In the genomic region with DNA sequence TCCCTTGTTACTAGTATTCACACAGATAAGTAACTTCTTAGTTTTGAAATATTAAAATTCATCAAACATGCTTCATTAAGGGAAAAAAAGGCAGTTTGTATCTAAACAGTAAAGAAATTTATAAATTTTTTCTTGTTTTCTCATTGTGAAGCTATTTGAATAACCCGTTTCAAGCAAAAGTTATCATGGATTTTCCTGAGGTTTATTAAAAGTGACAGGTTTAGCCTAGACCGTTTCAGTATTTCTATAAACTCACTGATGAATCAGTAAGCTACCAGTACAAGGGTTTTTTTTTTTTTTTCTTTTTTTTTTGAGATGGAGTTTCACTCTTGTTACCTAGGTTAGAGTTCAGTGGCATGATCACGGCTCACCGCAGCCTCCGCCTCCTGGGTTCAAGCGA, we compare ENCODE assay signal across 25 cellular contexts.
"Had no signal": no experiment of that assay in that cellular context is flagged by ENCODE, and none has a peak within 500 bp of the region (broad histone marks: within the 10 kb centered on the region; RNA-seq: fewer than 3 reads in every experiment).

No MANE protein-coding gene starts in this region.

- H3K36me3 Mint-ChIP-seq: naive thymus-derived CD4-positive, alpha-beta T cell had no signal

- ATAC-seq: gastroesophageal sphincter; heart right ventricle; left cardiac atrium; left lung; naive thymus-derived CD4-positive, alpha-beta T cell; sciatic nerve; stimulated activated effector memory CD8-positive, alpha-beta T cell treated with anti-CD3 and anti-CD28 coated beads, Interleukin-12 subunit alpha, Interleukin-12 subunit beta, amount 100 ng/mL, for 72 hours; upper lobe of right lung had no signal

- H3K4me3 ChIP-seq: coronary artery, gastroesophageal sphincter, heart right ventricle, left lung, neural progenitor cell, prostate gland, right atrium auricular region, stomach, tibial nerve, upper lobe of right lung, vagina had no signal

- H3K27ac ChIP-seq: gastroesophageal sphincter, left lung, neural progenitor cell, right atrium auricular region, stomach, upper lobe of right lung, vagina had no signal

- H2AFZ ChIP-seq: neural progenitor cell had no signal

- H3K4me1 ChIP-seq: neural progenitor cell had no signal

- DNase-seq: dermis blood vessel endothelial cell; effector memory CD4-positive, alpha-beta T cell; glutamatergic neuron; heart right ventricle; hippocampal formation; left cardiac atrium; left lung; mesendoderm; midbrain; naive thymus-derived CD4-positive, alpha-beta T cell; stimulated activated CD4-positive, alpha-beta T cell treated with anti-CD3 and anti-CD28 coated beads, Interleukin-2, amount 100 ng/mL, for 24 hours; stimulated activated CD4-positive, alpha-beta T cell treated with anti-CD3 and anti-CD28 coated beads, Interleukin-4, amount 100 ng/mL, for 24 hours; stimulated activated naive CD4-positive, alpha-beta T cell treated with Interleukin-2 at 50 U/mL for 16 hours; stomach; upper lobe of right lung had no signal

- H3K9me3 Mint-ChIP-seq: nephron; neural progenitor cell; stimulated activated effector memory CD8-positive, alpha-beta T cell treated with anti-CD3 and anti-CD28 coated beads, Interleukin-12 subunit alpha, Interleukin-12 subunit beta, amount 100 ng/mL, for 72 hours had no signal

- H3K27ac Mint-ChIP-seq: naive thymus-derived CD4-positive, alpha-beta T cell; nephron; neural progenitor cell; stimulated activated effector memory CD8-positive, alpha-beta T cell treated with anti-CD3 and anti-CD28 coated beads, Interleukin-12 subunit alpha, Interleukin-12 subunit beta, amount 100 ng/mL, for 72 hours had no signal

- H3K4me2 ChIP-seq: neural progenitor cell had no signal

- H3K27me3 ChIP-seq: gastroesophageal sphincter, heart right ventricle, left lung, neural progenitor cell, right atrium auricular region, stomach, tibial nerve, upper lobe of right lung, vagina had no signal

- H3K9ac ChIP-seq: neural progenitor cell had no signal

- H3K9me3 ChIP-seq: gastroesophageal sphincter, heart right ventricle, left lung, prostate gland, right atrium auricular region, stomach, tibial nerve, upper lobe of right lung, vagina had no signal

- H3K4me3 Mint-ChIP-seq: naive thymus-derived CD4-positive, alpha-beta T cell; nephron; neural progenitor cell; stimulated activated effector memory CD8-positive, alpha-beta T cell treated with anti-CD3 and anti-CD28 coated beads, Interleukin-12 subunit alpha, Interleukin-12 subunit beta, amount 100 ng/mL, for 72 hours had no signal

- H3K36me3 ChIP-seq: prostate gland, right atrium auricular region, upper lobe of right lung, vagina had no signal
